Comparison of ENCODE assay signal across 20 cellular contexts in genomic region chr3:177983341-177983740, GRCh38.
"Had no signal": no experiment of that assay in that cellular context is flagged by ENCODE, and none has a peak within 500 bp of the region (broad histone marks: within the 10 kb centered on the region; RNA-seq: fewer than 3 reads in every experiment).

No MANE protein-coding gene starts in this region.

- H3K27ac ChIP-seq: SJSA1, SK-N-MC had no signal

- DNase-seq: Karpas-422, KG1, MV-4-11, NCI-H1048, NCI-H1105, NCI-H1417, NCI-H1436 treated with DMSO at 0.1 percent for 48 hours, NCI-H1694 treated with DMSO at 0.1 percent for 48 hours, NCI-H1930, NCI-H2081 treated with DMSO at 0.1 percent for 48 hours, NCI-H2171, NCI-H345, NCI-H524, NCI-H526 treated with DMSO at 0.1 percent for 48 hours, NCI-H748 treated with DMSO at 0.1 percent for 48 hours, Right ventricle myocardium superior, RPMI8226, SIG-M5 had no signal

- H3K9me3 ChIP-seq: SJSA1 had no signal

- H3K4me3 ChIP-seq: SJSA1, SK-N-MC had no signal

- H3K27me3 ChIP-seq: SJSA1 had no signal

- H3K36me3 ChIP-seq: SJSA1 had no signal
